ENCODE assay signal across 8 cellular contexts in the genomic region with DNA sequence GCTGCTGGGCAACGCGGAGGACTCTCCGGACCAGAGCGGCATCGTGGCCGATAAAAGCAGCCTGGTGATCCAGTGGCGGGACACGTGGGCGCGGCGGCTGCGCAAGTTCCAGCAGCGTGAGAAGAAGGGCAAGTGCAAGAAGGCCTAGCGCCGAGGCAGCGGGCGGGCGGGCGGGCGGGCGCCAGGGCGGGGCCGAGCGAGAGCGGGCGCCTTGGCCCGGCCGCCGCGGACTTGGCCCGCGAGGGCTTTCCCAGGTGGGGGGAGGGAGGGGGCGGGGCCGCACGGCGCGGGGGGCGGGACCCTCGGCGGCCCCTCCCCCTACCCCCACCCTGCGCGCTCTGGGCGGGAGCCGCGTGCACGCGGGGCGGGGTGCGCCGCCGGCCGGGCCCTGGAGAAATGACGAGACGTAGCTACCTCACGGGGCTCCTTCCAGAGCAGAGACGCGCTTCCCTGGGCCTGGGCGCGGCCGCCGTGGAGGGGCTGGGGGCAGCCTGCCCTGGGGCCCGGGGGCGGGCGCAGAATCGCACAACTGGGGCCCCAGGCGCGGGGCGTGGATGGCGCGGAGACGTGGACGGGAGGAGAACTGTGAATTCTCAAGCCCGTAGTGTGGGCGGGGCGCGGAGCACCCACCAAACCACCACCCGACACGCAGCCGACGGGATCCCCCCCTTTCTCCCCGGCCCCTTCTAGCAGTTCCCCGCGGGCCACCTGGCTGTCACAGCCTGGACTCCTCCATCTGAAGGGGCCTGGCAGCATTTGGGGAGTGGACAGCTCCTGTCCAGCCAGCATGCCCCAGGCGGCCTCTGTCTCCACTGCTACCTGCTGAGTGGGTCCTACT.
DNase-seq lines count a peak whose midpoint lies in the region; ATAC-seq and TF ChIP-seq lines count a peak whose summit lies in the region.

No MANE protein-coding gene starts in this region.

- DNase-seq in ELR (ENCODE audit: low read depth) (peak; percentile 63), T-helper 1 cell (peak; percentile 51 to 72 (median 56)), amygdala (lab: John Stamatoyannopoulos, UW) (peak in 49 of 56 donors; percentile 13 to 87 (median 51)), left ventricle myocardium inferior (peak; percentile 82), putamen (ENCODE audit: low spot score) (peak; percentile 45), uterus (peak; percentile 82 to 83), NCI-H1694 (lab: John Stamatoyannopoulos, UW) (no peak)

- H3K27me3 ChIP-seq in left ventricle myocardium inferior (ENCODE audit: low read depth) (no peaks in the 10 kb centered on the region), uterus (no peaks in the 10 kb centered on the region)

- peaks cover 60% of the 10 kb centered on the region for H3K4me1 ChIP-seq in left ventricle myocardium inferior
- H3K4me1 ChIP-seq in uterus: peaks cover 0 to 10% of the 10 kb centered on the region in 2 donors

- no peak for TF ChIP-seq CTCF in left ventricle myocardium inferior (IDR thresholded peaks at IDR 0.05; ENCODE audit: borderline replicate concordance)
- TF ChIP-seq CTCF in uterus (IDR thresholded peaks at IDR 0.05): no peak

- peak; percentile 74 to 87 for TF ChIP-seq POLR2A in uterus (IDR thresholded peaks at IDR 0.05)

- peak overlapping the region; percentile 97 for H3K27ac ChIP-seq in left ventricle myocardium inferior (replicated peaks)
- H3K27ac ChIP-seq in uterus: peak overlapping the region; percentile 97 to 98

- intact Hi-C loops in left ventricle myocardium inferior (cut with micrococcal nuclease) (no loop called here), uterus (cut with DNase I; ENCODE audit: low total_unique reads) (no loop called here)

- H3K9me3 ChIP-seq in left ventricle myocardium inferior (replicated peaks): no peaks in the 10 kb centered on the region
- no peaks in the 10 kb centered on the region for H3K9me3 ChIP-seq in uterus

- peak; percentile 65 for ATAC-seq in HG02938 (IDR thresholded peaks at IDR 0.05; ENCODE audit: unreplicated experiment)

- H3K36me3 ChIP-seq in left ventricle myocardium inferior (no peaks in the 10 kb centered on the region), uterus (no peaks in the 10 kb centered on the region)

- H3K4me3 ChIP-seq in left ventricle myocardium inferior (peak overlapping the region; percentile 74), uterus (peak overlapping the region; percentile 29 to 50)
